ENCODE assay signal across 8 cellular contexts in the genomic region with DNA sequence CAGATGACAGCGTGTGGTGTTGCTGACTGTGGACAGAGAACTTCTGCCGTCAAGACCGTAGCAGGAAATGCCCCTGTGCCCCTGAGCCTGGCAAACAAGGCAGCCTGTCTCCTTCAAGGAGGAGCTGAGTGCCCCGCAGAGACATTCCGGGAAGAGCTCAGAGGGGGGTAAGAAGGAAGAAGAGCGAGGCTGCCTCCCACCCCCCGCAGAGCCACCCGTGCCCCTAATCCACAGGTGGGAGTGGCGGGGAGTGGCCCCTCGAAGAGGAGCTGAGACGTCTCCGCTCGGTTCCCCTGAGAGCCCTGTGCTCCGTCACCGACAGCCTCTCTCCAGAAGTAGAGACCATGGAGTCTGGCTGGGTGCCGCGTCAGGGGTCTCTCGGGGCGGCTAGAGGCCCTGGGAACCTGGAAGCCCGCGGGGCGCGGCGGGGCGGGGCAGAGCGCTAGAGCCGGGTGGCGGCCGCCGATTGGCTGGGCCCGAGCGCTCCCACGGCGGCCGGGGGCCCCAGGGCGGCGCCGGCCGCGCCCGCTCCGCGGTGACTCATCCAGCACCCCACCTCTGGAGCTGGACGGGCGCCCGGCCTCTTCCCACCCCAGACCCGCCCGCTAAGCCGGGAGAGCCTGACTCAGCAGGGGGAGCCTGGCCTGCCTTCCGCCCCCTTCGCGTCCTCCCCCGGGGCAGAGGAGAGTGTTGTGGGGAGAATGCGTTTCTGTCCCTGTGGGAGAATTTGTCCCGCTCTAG. TPM values are rescaled to one million over a fixed set of nuclear protein-coding genes. Genes with fewer than 3 reads are reported as not detected.
DNase-seq lines count a peak whose midpoint lies in the region; ATAC-seq and TF ChIP-seq lines count a peak whose summit lies in the region.

No MANE protein-coding gene starts in this region.

- no peak overlapping the region for H3K9ac ChIP-seq in H9 (ENCODE audit: extremely low read depth, insufficient read length, low read length)
- H3K9ac ChIP-seq in NT2/D1 (ENCODE audit: insufficient read length, low read depth): peak overlapping the region; percentile 65

- no CpG with 5 or more reads among the region's 55 CpGs for WGBS in H9 (ENCODE audit: extremely low coverage, insufficient read length, low lambda C conversion rate)

- no peak overlapping the region for H3K56ac ChIP-seq in H9 (ENCODE audit: insufficient read length, low read depth, low read length)

- peak; percentile 73 for ATAC-seq in activated T-helper 17 cell treated with anti-CD3 and anti-CD28 coated beads, Interleukin-2, amount 50 U/mL, for 72 hours (replicated peaks)
- peak; percentile 68 for ATAC-seq in thoracic aorta (ENCODE audit: insufficient number of reproducible peaks, low FRiP score, low read depth)

- H3K27ac ChIP-seq in H9 (ENCODE audit: insufficient read length, low read depth, low read length): no peak overlapping the region
- peak overlapping the region; percentile 10 to 46 for H3K27ac ChIP-seq in thoracic aorta

- H2BK120ac ChIP-seq in H9 (ENCODE audit: low read depth, low read length, poor library complexity, severe bottlenecking): no peak overlapping the region

- H3K36me3 Mint-ChIP-seq in H9 (ENCODE audit: insufficient read depth in 1 of 3, low read depth in 3 of 3): no peaks in the 10 kb centered on the region
- H3K36me3 Mint-ChIP-seq in activated T-helper 17 cell treated with anti-CD3 and anti-CD28 coated beads, Interleukin-2, amount 50 U/mL, for 72 hours (ENCODE audit: low read depth): no peaks in the 10 kb centered on the region
- H3K36me3 Mint-ChIP-seq in neural crest cell (ENCODE audit: low read depth): no peaks in the 10 kb centered on the region

- no peaks in the 10 kb centered on the region for H4K20me1 ChIP-seq in H9 (ENCODE audit: control insufficient read depth, insufficient read depth, insufficient read length)

- H3K18ac ChIP-seq in H9 (ENCODE audit: insufficient read length, low read depth, low read length): no peak overlapping the region

- H2AFZ ChIP-seq in H9 (ENCODE audit: low read length): no peak overlapping the region

- no peaks in the 10 kb centered on the region for H3K79me2 ChIP-seq in H9 (ENCODE audit: insufficient read depth, low read length)

- H3T11ph ChIP-seq in H9 (ENCODE audit: low read length): no peak overlapping the region

- peaks cover 10 to 27% of the 10 kb centered on the region in 2 experiments for H3K4me1 Mint-ChIP-seq in H9
- peaks cover 8% of the 10 kb centered on the region for H3K4me1 Mint-ChIP-seq in activated T-helper 17 cell treated with anti-CD3 and anti-CD28 coated beads, Interleukin-2, amount 50 U/mL, for 72 hours
- peaks cover 19% of the 10 kb centered on the region for H3K4me1 Mint-ChIP-seq in neural crest cell

- no peak overlapping the region for H4K5ac ChIP-seq in H9 (ENCODE audit: insufficient read length, low read depth, low read length)

- H3K23ac ChIP-seq in H9 (ENCODE audit: insufficient read length, low read depth, low read length): no peak overlapping the region

- no peaks in the 10 kb centered on the region for H3K36me3 ChIP-seq in NT2/D1 (ENCODE audit: insufficient read depth, insufficient read length, low read length)
- H3K36me3 ChIP-seq in thoracic aorta: no peaks in the 10 kb centered on the region

- no peaks in the 10 kb centered on the region; the same call in 1 of the 2 replicates for H3K27me3 ChIP-seq in H9 (ENCODE audit: insufficient read depth, low read length)
- peaks cover 12% of the 10 kb centered on the region for H3K27me3 ChIP-seq in NT2/D1 (ENCODE audit: insufficient read depth, insufficient read length)
- no peaks in the 10 kb centered on the region for H3K27me3 ChIP-seq in thoracic aorta (replicated peaks; ENCODE audit: insufficient read depth)

- H3K79me1 ChIP-seq in H9 (ENCODE audit: insufficient read depth, low read depth, low read length, poor library complexity, severe bottlenecking): no peaks in the 10 kb centered on the region

- peak overlapping the region; percentile 26 for H3K4me2 ChIP-seq in H9 (ENCODE audit: insufficient read depth, insufficient read length, low read length)

- H3K4me3 Mint-ChIP-seq in H9 (peak overlapping the region; percentile 58 to 81), neural crest cell (peak overlapping the region; percentile 61)
- peak overlapping the region; percentile 69 for H3K4me3 Mint-ChIP-seq in activated T-helper 17 cell treated with anti-CD3 and anti-CD28 coated beads, Interleukin-2, amount 50 U/mL, for 72 hours

- peaks cover 4% of the 10 kb centered on the region for H3K23me2 ChIP-seq in H9 (ENCODE audit: insufficient read length, low read depth, low read length, poor library complexity, severe bottlenecking)

- H3K4me1 ChIP-seq in H9 (ENCODE audit: insufficient read depth, low read length) (no peaks in the 10 kb centered on the region), NT2/D1 (ENCODE audit: insufficient read depth, insufficient read length) (peaks cover 26% of the 10 kb centered on the region), thoracic aorta (ENCODE audit: control insufficient read depth in 1 of 2, low read depth in 2 of 2) (peaks cover 4 to 21% of the 10 kb centered on the region in 2 donors)

- H2BK15ac ChIP-seq in H9 (ENCODE audit: low read depth, low read length): no peak overlapping the region

- 0 out of 2 replicates have a peak overlapping the region, but pooled peaks have one; percentile 11 for H3K14ac ChIP-seq in H9 (ENCODE audit: insufficient read depth, low read length)

- H2BK20ac ChIP-seq in H9 (ENCODE audit: low read depth, low read length, poor library complexity, severe bottlenecking): no peak overlapping the region

- DNase-seq in AG04449 (ENCODE audit: low read depth, low spot score) (no peak), H9 (peak; percentile 68), NT2/D1 (ENCODE audit: low read depth, low spot score) (no peak), fibroblast of the aortic adventitia (ENCODE audit: low read depth) (peak; percentile 91), neural crest cell (ENCODE audit: low read depth, low spot score) (peak; percentile 33), thoracic aorta (ENCODE audit: low spot score) (peak; percentile 71), GM10266 (ENCODE audit: extremely low spot score) (no peak)

- no peak overlapping the region for H2BK5ac ChIP-seq in H9 (ENCODE audit: insufficient read length, low read length)

- H2AK5ac ChIP-seq in H9 (ENCODE audit: insufficient read length, low read length): no peak overlapping the region

- peaks cover 52% of the 10 kb centered on the region for H3K27me3 Mint-ChIP-seq in H9 (ENCODE audit: low read depth)
- H3K27me3 Mint-ChIP-seq in activated T-helper 17 cell treated with anti-CD3 and anti-CD28 coated beads, Interleukin-2, amount 50 U/mL, for 72 hours: peaks cover 5% of the 10 kb centered on the region
- peaks cover 34% of the 10 kb centered on the region for H3K27me3 Mint-ChIP-seq in neural crest cell (ENCODE audit: low read depth)

- H4K8ac ChIP-seq in H9 (replicated peaks; ENCODE audit: insufficient read length, low read depth, low read length): no peak overlapping the region

- H3K9me3 ChIP-seq in H9 (ENCODE audit: control insufficient read depth, low read depth, low read length): no peaks in the 10 kb centered on the region
- no peaks in the 10 kb centered on the region for H3K9me3 ChIP-seq in NT2/D1 (ENCODE audit: insufficient read depth, low read length)
- H3K9me3 ChIP-seq in thoracic aorta: no peaks in the 10 kb centered on the region

- peak overlapping the region in 1 of 3 experiments; percentile 3; a peak in 1 of 7 replicates for H3K27ac Mint-ChIP-seq in H9
- H3K27ac Mint-ChIP-seq in activated T-helper 17 cell treated with anti-CD3 and anti-CD28 coated beads, Interleukin-2, amount 50 U/mL, for 72 hours: peak overlapping the region; percentile 34
- peak overlapping the region; percentile 15 for H3K27ac Mint-ChIP-seq in neural crest cell (ENCODE audit: unreplicated experiment)

- POLR2A ChIA-PET in AG04449 (lab: Yijun Ruan, JAX): interaction anchor here (0.9 to 1.0 kb wide), 2 partner anchors 11 to 630 kb away, joined by 3 read pairs; no protein-coding TSS in a partner anchor

- H3K9me3 Mint-ChIP-seq in H9 (no peaks in the 10 kb centered on the region), neural crest cell (no peaks in the 10 kb centered on the region)
- no peaks in the 10 kb centered on the region for H3K9me3 Mint-ChIP-seq in activated T-helper 17 cell treated with anti-CD3 and anti-CD28 coated beads, Interleukin-2, amount 50 U/mL, for 72 hours

- no peak for TF ChIP-seq CTCF in AG04449 (IDR thresholded peaks at IDR 0.05; ENCODE audit: insufficient read depth, low read length, missing control alignments)
- no peak for TF ChIP-seq CTCF in H9 (conservative IDR thresholded peaks at IDR 0.05)
- TF ChIP-seq CTCF in fibroblast of the aortic adventitia (IDR thresholded peaks at IDR 0.05; ENCODE audit: insufficient read depth, low read length): no peak
- no peak for TF ChIP-seq CTCF in neural crest cell (conservative IDR thresholded peaks at IDR 0.05)
- TF ChIP-seq CTCF in thoracic aorta (IDR thresholded peaks at IDR 0.05): no peak
- no peak for TF ChIP-seq CTCF in GM10266 (IDR thresholded peaks at IDR 0.05; ENCODE audit: control insufficient read depth, insufficient read depth, low read depth, missing control alignments)

- no peak overlapping the region for H4K91ac ChIP-seq in H9 (ENCODE audit: insufficient read length, low read depth, low read length)

- H3K4me3 ChIP-seq in AG04449 (ENCODE audit: low read depth, low read length): peak overlapping the region; percentile 49
- H3K4me3 ChIP-seq in NT2/D1 (ENCODE audit: insufficient read length, low read depth): peak overlapping the region; percentile 33
- H3K4me3 ChIP-seq in fibroblast of the aortic adventitia (ENCODE audit: low read depth, low read length): peak overlapping the region; percentile 37
- H3K4me3 ChIP-seq in thoracic aorta: peak overlapping the region; percentile 77

- CTCF ChIA-PET in AG04449 (lab: Yijun Ruan, JAX): interaction anchor here (0.9 to 24.1 kb wide), 15 partner anchors 9 to 851 kb away, joined by 3 to 1953 read pairs (median 6); a partner anchor contains a TSS

- H3K4ac ChIP-seq in H9 (ENCODE audit: low read depth, low read length): no peak overlapping the region

- no peak overlapping the region for H2BK12ac ChIP-seq in H9 (ENCODE audit: insufficient read length, low read depth, low read length)

RNA-seq across cellular contexts. Expression of a gene that starts 25.2 kb away (rescaled TPM):
- total RNA-seq in H9 (2021): not detected in 2 replicates
- not detected for total RNA-seq in activated T-helper 17 cell treated with anti-CD3 and anti-CD28 coated beads, Interleukin-2, amount 50 U/mL, for 72 hours
- not detected in 2 replicates for total RNA-seq in fibroblast of the aortic adventitia (ENCODE audit: low replicate concordance)
- not detected in 2 replicates for total RNA-seq in neural crest cell
- not detected for total RNA-seq in thoracic aorta

RNA-seq across cellular contexts. Expression of a gene that starts 30.9 kb away (rescaled TPM):
- total RNA-seq in H9 (2021): 244 and 247 TPM in 2 replicates
- total RNA-seq in activated T-helper 17 cell treated with anti-CD3 and anti-CD28 coated beads, Interleukin-2, amount 50 U/mL, for 72 hours: 1 to 10 TPM in 1 of 2 donors, under 1 TPM in 1; 0.22 to 1.2 TPM
- 5.4 and 15.4 TPM in 2 replicates for total RNA-seq in fibroblast of the aortic adventitia (ENCODE audit: low replicate concordance)
- total RNA-seq in neural crest cell: 8.3 and 10.3 TPM in 2 replicates
- 100 to 1,000 TPM; 130 to 175 TPM for total RNA-seq in thoracic aorta

RNA-seq across cellular contexts. Expression of a gene that starts 39.9 kb away (rescaled TPM):
- total RNA-seq in H9 (2021) (not detected in 2 replicates), fibroblast of the aortic adventitia (ENCODE audit: low replicate concordance) (not detected in 2 replicates), neural crest cell (not detected in 2 replicates), thoracic aorta (not detected)
- total RNA-seq in activated T-helper 17 cell treated with anti-CD3 and anti-CD28 coated beads, Interleukin-2, amount 50 U/mL, for 72 hours: under 1 TPM in 1 of 2 donors, not detected in 1; 0.82 TPM

Comparison
In these comparisons a context has a peak if more than half of its experiments do, and no peak if none do; other contexts are left out.
1. DNase-seq: peak in H9 (single experiment), fibroblast of the aortic adventitia (single experiment), neural crest cell (single experiment) and thoracic aorta (single experiment); none in AG04449 (single experiment), NT2/D1 (single experiment) and GM10266 (single experiment).
2. Peak in every context shown above with its lines, with median percentiles within 50 percentile points of each other: H3K4me3 ChIP-seq and H3K4me3 Mint-ChIP-seq.